ENCODE assay signal across 10 cellular contexts in the genomic region with DNA sequence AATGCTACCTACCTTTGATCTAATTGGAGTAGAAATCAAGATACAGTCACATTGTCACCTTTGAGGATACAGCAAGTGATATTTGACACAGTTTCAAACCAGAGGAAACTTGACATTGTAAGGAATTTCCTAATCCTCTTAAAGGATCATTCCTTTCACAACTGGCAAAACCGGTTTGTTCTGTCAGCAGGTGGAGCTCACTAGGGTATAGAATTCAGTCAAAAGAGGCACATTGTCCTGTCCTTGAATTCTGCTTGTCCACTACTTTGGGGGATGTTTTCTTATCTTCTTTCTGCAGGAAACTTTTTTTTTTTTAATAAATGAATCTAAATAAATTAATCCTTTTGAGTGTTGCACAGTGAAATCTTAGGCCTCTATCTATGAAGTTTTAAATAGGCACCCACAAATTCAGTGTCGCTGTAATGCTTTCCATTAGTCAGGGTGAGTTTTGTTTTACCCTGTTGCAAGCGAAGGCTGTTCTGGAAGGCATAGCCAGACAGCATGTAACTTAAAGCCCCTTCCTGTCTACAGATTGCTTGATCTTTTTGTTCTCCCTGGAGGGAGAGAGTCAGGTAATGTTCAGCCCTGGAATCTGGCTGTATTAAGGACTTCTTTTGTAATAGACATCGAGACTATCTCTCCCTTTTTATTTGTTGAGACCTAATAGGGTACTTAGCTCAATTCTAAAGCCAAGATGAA.
DNase-seq lines count a peak whose midpoint lies in the region; TF ChIP-seq lines count a peak whose summit lies in the region.
"Had no signal": no experiment of that assay in that cellular context is flagged by ENCODE, and none has a peak within 500 bp of the region (broad histone marks: within the 10 kb centered on the region; RNA-seq: fewer than 3 reads in every experiment).

No MANE protein-coding gene starts in this region.

- H3K27me3 Mint-ChIP-seq in type B pancreatic cell = no peaks in the 10 kb centered on the region

- H3K4me3 Mint-ChIP-seq in type B pancreatic cell = peak overlapping the region; percentile 71

- 59 to 79% methylated on average over 4 of the region's 4 CpGs for WGBS in sigmoid colon, 2 donors

- H3K4me3 ChIP-seq in HUES6 (ENCODE audit: low read depth, low read length) = 0 out of 2 replicates have a peak overlapping the region, but pooled peaks have one; percentile 19
- no peak overlapping the region for H3K4me3 ChIP-seq in sigmoid colon

- no peak for TF ChIP-seq POLR2A in sigmoid colon (IDR thresholded peaks at IDR 0.05)

- H3K4me1 ChIP-seq in HUES6 (ENCODE audit: control insufficient read depth, insufficient read depth, low read length) = peaks cover 13% of the 10 kb centered on the region
- H3K4me1 ChIP-seq in sigmoid colon = peaks cover 0 to 16% (median 13%) of the 10 kb centered on the region in 4 donors

- H3K36me3 ChIP-seq in HUES6 (ENCODE audit: control insufficient read depth, insufficient read depth, low read length) (peaks cover 20% of the 10 kb centered on the region), sigmoid colon (peaks cover 0 to 12% (median 0%) of the 10 kb centered on the region in 4 donors)

- H3K36me3 Mint-ChIP-seq in type B pancreatic cell = peaks cover 28% of the 10 kb centered on the region

- TF ChIP-seq EP300 in sigmoid colon (IDR thresholded peaks at IDR 0.05) = no peak

- H3K9me3 Mint-ChIP-seq in type B pancreatic cell = peaks cover 23% of the 10 kb centered on the region

- no peaks in the 10 kb centered on the region for H3K27me3 ChIP-seq in HUES6 (ENCODE audit: control insufficient read depth, insufficient read depth, low read length)
- no peaks in the 10 kb centered on the region for H3K27me3 ChIP-seq in sigmoid colon

- H3K9me3 ChIP-seq in HUES6 (ENCODE audit: control insufficient read depth, insufficient read depth, low read depth, low read length) (peaks cover 15% of the 10 kb centered on the region), sigmoid colon (peaks cover 0 to 4% (median under 1%) of the 10 kb centered on the region in 4 donors)

- no peak for TF ChIP-seq CTCF in type B pancreatic cell (conservative IDR thresholded peaks at IDR 0.05)
- TF ChIP-seq CTCF in sigmoid colon (IDR thresholded peaks at IDR 0.05) = no peak

- intact Hi-C loops in sigmoid colon (cut with DNase I) = no loop called here

- no peak overlapping the region for H3K9ac ChIP-seq in HUES6 (ENCODE audit: low read length)
- H3K9ac ChIP-seq: KMS-11 had no signal

- H3K27ac ChIP-seq in HUES6 (ENCODE audit: low read depth, low read length) (peak overlapping the region; percentile 17), sigmoid colon (no peak overlapping the region)
- H3K27ac ChIP-seq: KMS-11 had no signal

- DNase-seq in NCI-H82 (lab: John Stamatoyannopoulos, UW) = peak; percentile 68
- peak; percentile 49 for DNase-seq in iPS-NIHi7 (ENCODE audit: extremely low spot score)
- no peak for DNase-seq in type B pancreatic cell (ENCODE audit: extremely low spot score, unreplicated experiment)
- no peak for DNase-seq in mesenteric fat pad (ENCODE audit: low spot score)
- no peak for DNase-seq in retina
- DNase-seq in sigmoid colon = no peak
- DNase-seq: hypothalamus, substantia nigra had no signal

- peak overlapping the region; percentile 88 for H3K27ac Mint-ChIP-seq in type B pancreatic cell

- peaks cover 21% of the 10 kb centered on the region for H3K4me1 Mint-ChIP-seq in type B pancreatic cell (ENCODE audit: unreplicated experiment)

Comparison
In these comparisons a context has a peak if more than half of its experiments do, and no peak if none do; other contexts are left out.
1. DNase-seq: peak in NCI-H82 (single experiment) and iPS-NIHi7 (single experiment); none in type B pancreatic cell (single experiment), mesenteric fat pad (single experiment), retina (single experiment) and sigmoid colon (single experiment).